ENCODE assay signal across 23 cellular contexts in genomic region chr1:182633031-182633430, GRCh38. TPM values are rescaled to one million over a fixed set of nuclear protein-coding genes. Genes with fewer than 3 reads are reported as not detected.
"Had no signal": no experiment of that assay in that cellular context is flagged by ENCODE, and none has a peak within 500 bp of the region (broad histone marks: within the 10 kb centered on the region; RNA-seq: fewer than 3 reads in every experiment).

No MANE protein-coding gene starts in this region.

- H3K4me3 Mint-ChIP-seq: activated naive CD4-positive, alpha-beta T cell treated with anti-CD3 and anti-CD28 coated beads, Interleukin-2, amount 10 ng/mL, durations not matched to agents 7 days and 5 days; activated T-cell treated with anti-CD3 and anti-CD28 coated beads, Interleukin-2, amount 50 U/mL, for 24 hours; nephron had no signal

- H3K4me1 ChIP-seq: adrenal gland, breast epithelium, gastrocnemius medialis had no signal

- FAIRE-seq: astrocyte, kidney, urothelium cell line had no signal

- H3K27me3 ChIP-seq: adrenal gland, breast epithelium, gastrocnemius medialis, heart left ventricle, sigmoid colon, thyroid gland had no signal

- H3K9me3 Mint-ChIP-seq: activated CD8-positive, alpha-beta T cell treated with anti-CD3 and anti-CD28 coated beads for 36 hours; activated naive CD4-positive, alpha-beta T cell treated with anti-CD3 and anti-CD28 coated beads, Interleukin-2, amount 10 ng/mL, durations not matched to agents 7 days and 5 days; activated T-cell treated with anti-CD3 and anti-CD28 coated beads, Interleukin-2, amount 50 U/mL, for 24 hours; nephron; T-helper 2 cell treated with Interferon-gamma antibody and Interleukin-4, amounts not matched to agents 5 μg/mL and 100 μg/mL, for 36 hours had no signal

- H3K27ac Mint-ChIP-seq: activated CD8-positive, alpha-beta T cell treated with anti-CD3 and anti-CD28 coated beads for 36 hours; activated naive CD4-positive, alpha-beta T cell treated with anti-CD3 and anti-CD28 coated beads, Interleukin-2, amount 10 ng/mL, durations not matched to agents 7 days and 5 days; activated T-cell treated with anti-CD3 and anti-CD28 coated beads, Interleukin-2, amount 50 U/mL, for 24 hours; T-helper 2 cell treated with Interferon-gamma antibody and Interleukin-4, amounts not matched to agents 5 μg/mL and 100 μg/mL, for 36 hours had no signal

- H3K27ac ChIP-seq: adrenal gland, breast epithelium, coronary artery, gastrocnemius medialis, heart left ventricle, sigmoid colon, thyroid gland had no signal

- H3K9me3 ChIP-seq: adrenal gland, breast epithelium, gastrocnemius medialis, heart left ventricle, sigmoid colon, thyroid gland had no signal

- ATAC-seq: activated CD8-positive, alpha-beta T cell treated with anti-CD3 and anti-CD28 coated beads for 36 hours; esophagus mucosa; gastrocnemius medialis; left lobe of liver had no signal

- H3K36me3 ChIP-seq: adrenal gland, breast epithelium, gastrocnemius medialis, heart left ventricle, sigmoid colon, thyroid gland had no signal

- H3K4me3 ChIP-seq: adrenal gland, breast epithelium, coronary artery, gastrocnemius medialis, heart left ventricle, lung, sigmoid colon, thyroid gland had no signal

- H3K36me3 Mint-ChIP-seq: activated naive CD4-positive, alpha-beta T cell treated with anti-CD3 and anti-CD28 coated beads, Interleukin-2, amount 10 ng/mL, durations not matched to agents 7 days and 5 days had no signal

- DNase-seq: activated CD4-positive, alpha-beta T cell treated with anti-CD3 and anti-CD28 coated beads for 48 hours; activated CD4-positive, CD25-positive, alpha-beta regulatory T cell; activated CD8-positive, alpha-beta T cell treated with anti-CD3 and anti-CD28 coated beads for 36 hours; activated naive CD4-positive, alpha-beta T cell treated with anti-CD3 and anti-CD28 coated beads, Interleukin-2, amount 10 ng/mL, durations not matched to agents 7 days and 5 days; activated T-cell treated with anti-CD3 and anti-CD28 coated beads, Interleukin-2, amount 50 U/mL, for 24 hours; gastrocnemius medialis; heart left ventricle; kidney; nucleus accumbens; sigmoid colon; stimulated activated naive CD4-positive, alpha-beta T cell treated with Interleukin-2 at 50 U/mL for 16 hours; thyroid gland had no signal

RNA-seq across cellular contexts. Expression of gene RGS8, which starts 51.4 kb away (rescaled TPM):
- total RNA-seq: activated CD8-positive, alpha-beta T cell treated with anti-CD3 and anti-CD28 coated beads for 36 hours; breast epithelium; esophagus mucosa; gastrocnemius medialis; kidney; left lobe of liver; subcutaneous adipose tissue had no signal
- polyA plus RNA-seq: heart left ventricle had no signal
